In genomic region chr9:137488330-137488653, GRCh38 we compare ENCODE assay signal across 1 cellular context.
A peak's percentile ranks its signal among the peaks of the same experiment; 100 is the strongest.
TF ChIP-seq lines count a peak whose summit lies in the region.

No MANE protein-coding gene starts in this region.

TF ChIP-seq in K562, 482 proteins besides CTCF, POLR2A, EP300 and RAD21 (continued from another document):
- TF ChIP-seq RNF219 (CRISPR knock-in tag; IDR thresholded peaks at IDR 0.05) (no peak), NFIC (IDR thresholded peaks at IDR 0.05) (peak; percentile 90), HIVEP1 (CRISPR knock-in tag; IDR thresholded peaks at IDR 0.05) (no peak)
